17 cellular contexts compared by ENCODE assay signal in genomic region chr19:17796838-17797168, GRCh38. TPM values are rescaled to one million over a fixed set of nuclear protein-coding genes. Genes with fewer than 3 reads are reported as not detected.
DNase-seq lines count a peak whose midpoint lies in the region; ATAC-seq, FAIRE-seq and TF ChIP-seq lines count a peak whose summit lies in the region.
"Had no signal": no experiment of that assay in that cellular context is flagged by ENCODE, and none has a peak within 500 bp of the region (broad histone marks: within the 10 kb centered on the region; RNA-seq: fewer than 3 reads in every experiment).

No MANE protein-coding gene starts in this region.

- no peaks in the 10 kb centered on the region for H3K9me3 Mint-ChIP-seq in effector memory CD8-positive, alpha-beta T cell

- H3K9me3 ChIP-seq in HCT116 (ENCODE audit: control insufficient read depth in 1 of 2, insufficient read depth in 1 of 2, low read depth in 1 of 2, low read length in 2 of 2) = no peaks in the 10 kb centered on the region
- no peaks in the 10 kb centered on the region for H3K9me3 ChIP-seq in K562 (replicated peaks; ENCODE audit: control insufficient read depth, insufficient read depth, low read depth, low read length)
- no peaks in the 10 kb centered on the region for H3K9me3 ChIP-seq in mucosa of stomach (ENCODE audit: control insufficient read depth, low read length)
- H3K9me3 ChIP-seq: Caco-2, MG63, SK-N-SH, thoracic aorta had no signal

- no peaks in the 10 kb centered on the region for H3K36me3 Mint-ChIP-seq in effector memory CD8-positive, alpha-beta T cell (ENCODE audit: insufficient read depth)

- H3K36me3 ChIP-seq in HCT116 (ENCODE audit: control insufficient read depth in 1 of 2, insufficient read depth in 2 of 2, low read length in 2 of 2) (no peaks in the 10 kb centered on the region), K562 (ENCODE audit: control insufficient read depth, insufficient read depth, low read length) (no peaks in the 10 kb centered on the region), mucosa of stomach (ENCODE audit: control insufficient read depth, insufficient read depth, low read length) (no peaks in the 10 kb centered on the region)
- H3K36me3 ChIP-seq: MG63, thoracic aorta had no signal

- H3K4me3 ChIP-seq in HCT116 (replicated peaks in 1 of 2; ENCODE audit: low read depth in 1 of 2, low read length in 2 of 2) = peak overlapping the region; percentile 75 to 90
- H3K4me3 ChIP-seq in K562 = no peak overlapping the region
- peak overlapping the region; percentile 85 for H3K4me3 ChIP-seq in mucosa of stomach (ENCODE audit: low read length)
- H3K4me3 ChIP-seq: MG63, thoracic aorta had no signal

- in situ Hi-C loops in K562 (cut with MboI) = no loop called here

- TF ChIP-seq EP300 in K562 (IDR thresholded peaks at IDR 0.05; ENCODE audit: low read length) = no peak

- no peaks in the 10 kb centered on the region for H3K9me2 ChIP-seq in HCT116 (ENCODE audit: insufficient read depth)
- H3K9me2 ChIP-seq: SK-N-SH had no signal

- TF ChIP-seq POLR2A in HCT116 (IDR thresholded peaks at IDR 0.05; ENCODE audit: borderline replicate concordance, extremely low read depth, insufficient read depth, insufficient read length) (no peak), K562 (conservative IDR thresholded peaks at IDR 0.05) (no peak)

- TF ChIP-seq RAD21 in HCT116 (IDR thresholded peaks at IDR 0.05; ENCODE audit: low read depth) (no peak), K562 (CRISPR knock-in tag; conservative IDR thresholded peaks at IDR 0.05 in 1 of 2, IDR thresholded peaks at IDR 0.05 in 1 of 2) (no peak)

- H3K27ac Mint-ChIP-seq in effector memory CD8-positive, alpha-beta T cell = no peak overlapping the region

- DNase-seq in HCT116 (ENCODE audit: low read depth, low spot score) (no peak), K562 (ENCODE audit: extremely low read depth in 1 of 4, low spot score in 3 of 4) (no peak), NCI-H1092 treated with DMSO at 0.1 percent for 48 hours (lab: John Stamatoyannopoulos, UW) (no peak)
- DNase-seq in effector memory CD8-positive, alpha-beta T cell = no peak
- DNase-seq: activated CD4-positive, alpha-beta T cell treated with anti-CD3 and anti-CD28 coated beads for 1 hour; dermis blood vessel endothelial cell; NCI-H1694 treated with DMSO at 0.1 percent for 48 hours; NCI-H2227 treated with DMSO at 0.1 percent for 48 hours had no signal

- H3K27ac ChIP-seq in HCT116 (ENCODE audit: low read depth, low read length) (peak overlapping the region; percentile 84), K562 (ENCODE audit: extremely low read depth, low read depth, low read length) (no peak overlapping the region)
- H3K27ac ChIP-seq: parathyroid adenoma, thoracic aorta had no signal

- RAD21 ChIA-PET in HCT116 (lab: Charles Lee; ENCODE audit: low non-redundant PET in 1 of 2, low total read pairs in 2 of 2, uncharacterized antibody in 2 of 2, unreplicated experiment in 2 of 2) = interaction anchor here in 1 of 2 experiments (1.0 kb wide), 1 partner anchor 47 kb away, joined by 3 read pairs; no protein-coding TSS in a partner anchor

- no TSS peak for BruUV-seq in HCT116 (replicated peaks; lab: Mats Ljungman, UMichigan)
- BruUV-seq in K562 (replicated peaks; lab: Mats Ljungman, UMichigan) = no TSS peak

- H3K4me1 Mint-ChIP-seq in effector memory CD8-positive, alpha-beta T cell (ENCODE audit: low read depth in 2 of 2) = peaks cover 11% of the 10 kb centered on the region in 2 donors

- no peaks in the 10 kb centered on the region for H3K27me3 ChIP-seq in HCT116 (ENCODE audit: insufficient read depth, low read length)
- H3K27me3 ChIP-seq in K562 (ENCODE audit: control insufficient read depth in 2 of 2, insufficient read depth in 2 of 2, low read length in 2 of 2) = peaks cover 4 to 24% of the 10 kb centered on the region in 2 experiments; a peak in 3 of 5 replicates
- peaks cover 10% of the 10 kb centered on the region for H3K27me3 ChIP-seq in mucosa of stomach (ENCODE audit: control insufficient read depth, insufficient read depth, low read length)

- intact Hi-C loops in HCT116 (cut with micrococcal nuclease) (loop anchor here (2.0 to 5.0 kb wide), 2 partner anchors 18 to 45 kb away; no protein-coding TSS in a partner anchor), K562 (cut with micrococcal nuclease) (no loop called here)

- no peak for FAIRE-seq in K562 (lab: Jason Lieb, UNC)

- ATAC-seq in HCT116 = no peak
- ATAC-seq in K562 = no peak
- ATAC-seq in HG03354 (IDR thresholded peaks at IDR 0.05; ENCODE audit: poor library complexity, severe bottlenecking, unreplicated experiment) = no peak
- no peak for ATAC-seq in effector memory CD8-positive, alpha-beta T cell (replicated peaks)

- peak overlapping the region; percentile 93 for H3K4me2 ChIP-seq in HCT116 (ENCODE audit: low read length)
- H3K4me2 ChIP-seq in K562 (ENCODE audit: insufficient read depth, low read length) = no peak overlapping the region
- H3K4me2 ChIP-seq: SK-N-SH had no signal

- no peak overlapping the region for H3K4me3 Mint-ChIP-seq in effector memory CD8-positive, alpha-beta T cell

- CTCF ChIA-PET in HCT116 (lab: Charles Lee) (interaction anchor here (1.3 to 2.7 kb wide), 2 partner anchors 13 to 31 kb away, joined by 3 to 10 read pairs; no protein-coding TSS in a partner anchor), K562 (lab: Yijun Ruan, JAX; ENCODE audit: low intra/inter-chr PET ratio) (no interaction called here)

- peaks cover 0 to 25% of the 10 kb centered on the region in 2 donors for H3K27me3 Mint-ChIP-seq in effector memory CD8-positive, alpha-beta T cell

- no peaks in the 10 kb centered on the region for H3K9me1 ChIP-seq in K562 (ENCODE audit: control insufficient read depth, insufficient read depth, low read length)

- H3K4me1 ChIP-seq in HCT116 (ENCODE audit: control insufficient read depth in 1 of 2, insufficient read depth in 2 of 2, low read length in 2 of 2) (peaks cover 47 to 77% of the 10 kb centered on the region in 2 experiments), K562 (replicated peaks in 1 of 2; ENCODE audit: control insufficient read depth in 2 of 2, insufficient read depth in 2 of 2, low read length in 2 of 2) (peaks cover 10 to 26% of the 10 kb centered on the region in 2 experiments; a peak in 4 of 5 replicates), mucosa of stomach (ENCODE audit: control insufficient read depth, insufficient read depth, low read length) (peaks cover 61% of the 10 kb centered on the region)

- H3K79me2 ChIP-seq in HCT116 (ENCODE audit: insufficient read depth, low read length) (peaks cover 45% of the 10 kb centered on the region), K562 (ENCODE audit: control insufficient read depth, insufficient read depth, low read length) (no peaks in the 10 kb centered on the region)
- H3K79me2 ChIP-seq: parathyroid adenoma had no signal

- H4K20me1 ChIP-seq in HCT116 (ENCODE audit: insufficient read depth) = no peaks in the 10 kb centered on the region
- no peaks in the 10 kb centered on the region for H4K20me1 ChIP-seq in K562 (replicated peaks; ENCODE audit: control insufficient read depth, insufficient read depth, low read length)

- H3K9ac ChIP-seq in HCT116 (ENCODE audit: low read length) (peak overlapping the region; percentile 86), K562 (ENCODE audit: insufficient read depth in 1 of 2, low read depth in 2 of 2, low read length in 2 of 2) (no peak overlapping the region; a peak in 1 of 4 replicates), mucosa of stomach (ENCODE audit: low read length) (peak overlapping the region; percentile 98)
- H3K9ac ChIP-seq: parathyroid adenoma, SK-N-SH had no signal

- POLR2A ChIA-PET in HCT116 (lab: Charles Lee) = interaction anchor here (1.0 to 3.4 kb wide), 2 partner anchors 34 to 191 kb away, joined by 3 to 20 read pairs; no protein-coding TSS in a partner anchor
- POLR2A ChIA-PET in K562 (lab: Yijun Ruan, JAX) = interaction anchor here (1.1 kb wide), 1 partner anchor 90 kb away, joined by 3 read pairs; no protein-coding TSS in a partner anchor

- TF ChIP-seq CTCF in HCT116 (IDR thresholded peaks at IDR 0.05 in 2 of 3, conservative IDR thresholded peaks at IDR 0.05 in 1 of 3; ENCODE audit: borderline replicate concordance in 1 of 3, insufficient read depth in 1 of 3, low read depth in 2 of 3, low read length in 2 of 3) (no peak), K562 (IDR thresholded peaks at IDR 0.05 in 2 of 3, conservative IDR thresholded peaks at IDR 0.05 in 1 of 3; ENCODE audit: insufficient read depth in 2 of 3, low read depth in 1 of 3, low read length in 3 of 3) (no peak)

- no peak overlapping the region for H2AFZ ChIP-seq in HCT116 (ENCODE audit: low read depth, low read length, poor library complexity, severe bottlenecking)
- H2AFZ ChIP-seq in K562 (ENCODE audit: low read depth, low read length) = no peak overlapping the region
- H2AFZ ChIP-seq: parathyroid adenoma had no signal

- WGBS in K562 (ENCODE audit: insufficient coverage, low coverage, missing lambda C conversion rate) = 0% methylated on average over 1 of the region's 1 CpG

RNA-seq across cellular contexts. Expression of gene B3GNT3, which starts 1.9 kb away (rescaled TPM):
- 22.2 TPM for total RNA-seq in HCT116 (2021; ENCODE audit: unreplicated experiment)
- 30.3 and 34.5 TPM in 2 replicates for polyA plus RNA-seq in HCT116 (2012)
- 0.30 TPM in 1 of 2 replicates, not detected in the other for total RNA-seq in K562 (2011; cell fraction: chromatin; rRNA removed; ENCODE audit: low replicate concordance)
- total RNA-seq in K562 (2011; cell fraction: nucleolus; rRNA removed) = 0.13 and 0.33 TPM in 2 replicates
- 0.29 TPM in 1 of 2 replicates, not detected in the other for total RNA-seq in K562 (2011; cell fraction: nucleoplasm; rRNA removed)
- total RNA-seq in K562 (2014; rRNA removed) = not detected in 2 replicates
- not detected in 2 replicates for total RNA-seq in K562 (2014; rRNA removed; fragmentation: Illumina TruSeq; extraction: Trizol)
- 0.07 TPM in 1 of 2 replicates, not detected in the other for total RNA-seq in K562 (2015; rRNA removed; fragmentation: Illumina TruSeq; extraction: Trizol)
- total RNA-seq in K562 (2021) = 0.11 TPM in 1 of 2 replicates, not detected in the other
- polyA plus RNA-seq in K562 (2011; rRNA removed) = 0.03 and 0.06 TPM in 2 replicates
- 0.04 and 0.18 TPM in 2 replicates for polyA plus RNA-seq in K562 (2011; cell fraction: cytosol; rRNA removed)
- polyA plus RNA-seq in K562 (2011; cell fraction: nucleus; rRNA removed) = 0.28 TPM in 1 of 2 replicates, not detected in the other
- 0.10 and 0.47 TPM in 2 replicates for polyA plus RNA-seq in K562 (2012)
- 0.08 TPM in 1 of 2 replicates, not detected in the other for polyA plus RNA-seq in K562 (2014; fragmentation: Illumina TruSeq; extraction: Trizol)
- not detected for polyA plus RNA-seq in K562 (2014; fragmentation: Nextera tagmentation; extraction: Ambion mirVana)
- not detected in 2 replicates for polyA plus RNA-seq in K562 (2014; rRNA removed)
- polyA minus RNA-seq in K562 (2011; rRNA and poly(A)+ RNA removed) = 0.09 TPM in 1 of 2 replicates, not detected in the other
- not detected in 2 replicates for polyA minus RNA-seq in K562 (2011; cell fraction: cytosol; rRNA and poly(A)+ RNA removed)
- not detected in 2 replicates for polyA minus RNA-seq in K562 (2011; cell fraction: nucleus; rRNA and poly(A)+ RNA removed)
- total RNA-seq: dermis blood vessel endothelial cell, skeletal muscle tissue had no signal
- polyA plus RNA-seq: SK-N-SH had no signal

RNA-seq across cellular contexts. Expression of gene INSL3, which starts 24.5 kb away (rescaled TPM):
- total RNA-seq in HCT116 (2021; ENCODE audit: unreplicated experiment) (0.96 TPM), K562 (2014; rRNA removed) (not detected in 2 replicates), K562 (2014; rRNA removed; fragmentation: Illumina TruSeq; extraction: Trizol) (not detected in 2 replicates), K562 (2015; rRNA removed; fragmentation: Illumina TruSeq; extraction: Trizol) (not detected in 2 replicates), K562 (2021) (not detected in 2 replicates)
- 0.98 and 1.7 TPM in 2 replicates for polyA plus RNA-seq in HCT116 (2012)
- total RNA-seq in K562 (2011; cell fraction: chromatin; rRNA removed; ENCODE audit: low replicate concordance) = not detected in 2 replicates
- not detected in 2 replicates for total RNA-seq in K562 (2011; cell fraction: nucleolus; rRNA removed)
- total RNA-seq in K562 (2011; cell fraction: nucleoplasm; rRNA removed) = not detected in 2 replicates
- polyA plus RNA-seq in K562 (2011; rRNA removed) (not detected in 2 replicates), K562 (2014; fragmentation: Illumina TruSeq; extraction: Trizol) (not detected in 2 replicates), K562 (2014; fragmentation: Nextera tagmentation; extraction: Ambion mirVana) (not detected), K562 (2014; rRNA removed) (not detected in 2 replicates)
- polyA plus RNA-seq in K562 (2011; cell fraction: cytosol; rRNA removed) = not detected in 2 replicates
- polyA plus RNA-seq in K562 (2011; cell fraction: nucleus; rRNA removed) = not detected in 2 replicates
- not detected in 2 replicates for polyA plus RNA-seq in K562 (2012)
- polyA minus RNA-seq in K562 (2011; rRNA and poly(A)+ RNA removed) = not detected in 2 replicates
- not detected in 2 replicates for polyA minus RNA-seq in K562 (2011; cell fraction: cytosol; rRNA and poly(A)+ RNA removed)
- polyA minus RNA-seq in K562 (2011; cell fraction: nucleus; rRNA and poly(A)+ RNA removed) = not detected in 2 replicates
- total RNA-seq: Caco-2, dermis blood vessel endothelial cell, liver, skeletal muscle tissue, thoracic aorta had no signal

RNA-seq across cellular contexts. Expression of gene FCHO1, which starts 45.5 kb away (rescaled TPM):
- 28.1 TPM for total RNA-seq in HCT116 (2021; ENCODE audit: unreplicated experiment)
- 36.8 and 37.2 TPM in 2 replicates for polyA plus RNA-seq in HCT116 (2012)
- total RNA-seq in K562 (2011; cell fraction: chromatin; rRNA removed; ENCODE audit: low replicate concordance) = 225 and 536 TPM in 2 replicates
- 220 and 237 TPM in 2 replicates for total RNA-seq in K562 (2011; cell fraction: nucleolus; rRNA removed)
- 234 and 250 TPM in 2 replicates for total RNA-seq in K562 (2011; cell fraction: nucleoplasm; rRNA removed)
- total RNA-seq in K562 (2014; rRNA removed) = 25.4 and 33.0 TPM in 2 replicates
- 9.2 and 14.3 TPM in 2 replicates for total RNA-seq in K562 (2014; rRNA removed; fragmentation: Illumina TruSeq; extraction: Trizol)
- total RNA-seq in K562 (2015; rRNA removed; fragmentation: Illumina TruSeq; extraction: Trizol) = 18.1 and 18.3 TPM in 2 replicates
- total RNA-seq in K562 (2021) = 51.9 and 58.9 TPM in 2 replicates
- 9.3 and 19.3 TPM in 2 replicates for polyA plus RNA-seq in K562 (2011; rRNA removed)
- 9.1 and 14.7 TPM in 2 replicates for polyA plus RNA-seq in K562 (2011; cell fraction: cytosol; rRNA removed)
- polyA plus RNA-seq in K562 (2011; cell fraction: nucleus; rRNA removed) = 80.2 and 106 TPM in 2 replicates
- 31.6 and 56.4 TPM in 2 replicates for polyA plus RNA-seq in K562 (2012)
- polyA plus RNA-seq in K562 (2014; fragmentation: Illumina TruSeq; extraction: Trizol) = 24.2 and 32.6 TPM in 2 replicates
- polyA plus RNA-seq in K562 (2014; fragmentation: Nextera tagmentation; extraction: Ambion mirVana) = under 1 TPM; 0.21 to 0.67 TPM
- 26.6 and 28.7 TPM in 2 replicates for polyA plus RNA-seq in K562 (2014; rRNA removed)
- 45.3 and 55.3 TPM in 2 replicates for polyA minus RNA-seq in K562 (2011; rRNA and poly(A)+ RNA removed)
- polyA minus RNA-seq in K562 (2011; cell fraction: cytosol; rRNA and poly(A)+ RNA removed) = 28.8 and 38.7 TPM in 2 replicates
- polyA minus RNA-seq in K562 (2011; cell fraction: nucleus; rRNA and poly(A)+ RNA removed) = 95.9 and 141 TPM in 2 replicates

RNA-seq across cellular contexts. Expression of gene JAK3, which starts 51.0 kb away (rescaled TPM):
- total RNA-seq in HCT116 (2021; ENCODE audit: unreplicated experiment) (5.7 TPM), K562 (2014; rRNA removed) (0.12 and 0.14 TPM in 2 replicates), K562 (2014; rRNA removed; fragmentation: Illumina TruSeq; extraction: Trizol) (not detected in 2 replicates), K562 (2015; rRNA removed; fragmentation: Illumina TruSeq; extraction: Trizol) (0.04 TPM in 1 of 2 replicates, not detected in the other), K562 (2021) (0.18 and 0.47 TPM in 2 replicates)
- 3.7 and 3.8 TPM in 2 replicates for polyA plus RNA-seq in HCT116 (2012)
- 0.32 and 0.97 TPM in 2 replicates for total RNA-seq in K562 (2011; cell fraction: chromatin; rRNA removed; ENCODE audit: low replicate concordance)
- 0.50 and 0.66 TPM in 2 replicates for total RNA-seq in K562 (2011; cell fraction: nucleolus; rRNA removed)
- 0.53 and 0.66 TPM in 2 replicates for total RNA-seq in K562 (2011; cell fraction: nucleoplasm; rRNA removed)
- polyA plus RNA-seq in K562 (2011; rRNA removed) (0.13 and 0.28 TPM in 2 replicates), K562 (2014; fragmentation: Illumina TruSeq; extraction: Trizol) (0.04 and 0.14 TPM in 2 replicates), K562 (2014; fragmentation: Nextera tagmentation; extraction: Ambion mirVana) (under 1 TPM; 0.01 to 0.07 TPM), K562 (2014; rRNA removed) (0.04 and 0.07 TPM in 2 replicates)
- polyA plus RNA-seq in K562 (2011; cell fraction: cytosol; rRNA removed) = 0.21 TPM in 2 replicates
- 0.48 and 0.80 TPM in 2 replicates for polyA plus RNA-seq in K562 (2011; cell fraction: nucleus; rRNA removed)
- 0.10 and 0.14 TPM in 2 replicates for polyA plus RNA-seq in K562 (2012)
- polyA minus RNA-seq in K562 (2011; rRNA and poly(A)+ RNA removed) = 0.04 and 0.06 TPM in 2 replicates
- 0.19 TPM in 1 of 2 replicates, not detected in the other for polyA minus RNA-seq in K562 (2011; cell fraction: cytosol; rRNA and poly(A)+ RNA removed)
- polyA minus RNA-seq in K562 (2011; cell fraction: nucleus; rRNA and poly(A)+ RNA removed) = 0.22 and 0.54 TPM in 2 replicates
- total RNA-seq: Caco-2 had no signal

Comparison
In these comparisons a context has a peak if more than half of its experiments do, and no peak if none do; other contexts are left out.
1. H3K9ac ChIP-seq: peak in HCT116 (single experiment) and mucosa of stomach (single experiment); none in K562 (0 of 2).
2. RNA of gene B3GNT3, which starts 1.9 kb away (total RNA-seq): 22.2 TPM in HCT116 (single experiment); 0.07 to 0.33 TPM in K562; every median in the first group is over 10 times any median in the second.
3. Of the 22 proteins assayed by ChIP-seq in both K562 and HCT116: peak only in K562: none; only in HCT116: CBX3; in both: none; in neither: 21.